ENCODE assay signal across 1 cellular context in the genomic region with DNA sequence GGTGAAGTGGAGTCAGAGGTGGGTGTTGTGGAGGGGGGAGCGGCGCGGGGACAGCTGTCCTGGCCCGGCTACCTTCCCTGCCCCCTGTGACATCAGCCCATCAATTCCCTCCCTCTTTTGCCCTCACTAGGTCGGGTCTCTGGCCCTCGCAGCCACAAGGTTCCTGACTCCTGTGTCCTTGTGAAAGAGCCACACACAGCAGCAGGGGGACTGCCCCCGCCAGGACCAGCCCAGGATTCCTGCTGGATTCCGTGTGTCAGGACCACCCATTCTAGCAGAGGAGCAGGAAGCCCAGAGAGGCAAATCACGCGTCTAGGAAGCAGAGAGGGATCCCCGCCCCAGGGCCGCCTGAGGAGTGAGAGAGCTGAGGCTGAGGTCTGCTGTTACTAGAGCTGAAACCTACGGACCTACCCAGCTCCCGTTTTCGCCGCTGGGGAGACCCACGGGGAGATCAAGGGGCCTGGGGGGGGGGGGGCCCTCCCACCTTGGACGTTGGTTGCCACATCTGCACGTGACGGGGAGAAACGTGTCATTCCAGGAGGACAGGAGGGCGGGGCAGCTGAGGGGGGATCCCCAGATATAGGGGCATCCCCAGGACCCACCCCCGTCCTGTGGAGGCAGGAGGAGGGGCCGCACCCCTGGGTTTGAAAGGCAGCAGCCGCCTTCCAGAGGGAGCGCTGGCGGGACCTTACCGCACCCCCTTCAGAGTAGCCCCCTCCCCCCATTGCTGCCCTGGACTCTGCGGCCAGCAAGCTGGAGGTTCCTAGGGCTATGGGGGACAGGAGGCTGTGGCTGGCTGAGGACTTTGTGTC.
TF ChIP-seq lines count a peak whose summit lies in the region.

No MANE protein-coding gene starts in this region.

TF ChIP-seq in HepG2, 621 proteins besides CTCF, POLR2A, EP300 and RAD21 (continued from another document and continues in another):
- TF ChIP-seq, protein P1, sequence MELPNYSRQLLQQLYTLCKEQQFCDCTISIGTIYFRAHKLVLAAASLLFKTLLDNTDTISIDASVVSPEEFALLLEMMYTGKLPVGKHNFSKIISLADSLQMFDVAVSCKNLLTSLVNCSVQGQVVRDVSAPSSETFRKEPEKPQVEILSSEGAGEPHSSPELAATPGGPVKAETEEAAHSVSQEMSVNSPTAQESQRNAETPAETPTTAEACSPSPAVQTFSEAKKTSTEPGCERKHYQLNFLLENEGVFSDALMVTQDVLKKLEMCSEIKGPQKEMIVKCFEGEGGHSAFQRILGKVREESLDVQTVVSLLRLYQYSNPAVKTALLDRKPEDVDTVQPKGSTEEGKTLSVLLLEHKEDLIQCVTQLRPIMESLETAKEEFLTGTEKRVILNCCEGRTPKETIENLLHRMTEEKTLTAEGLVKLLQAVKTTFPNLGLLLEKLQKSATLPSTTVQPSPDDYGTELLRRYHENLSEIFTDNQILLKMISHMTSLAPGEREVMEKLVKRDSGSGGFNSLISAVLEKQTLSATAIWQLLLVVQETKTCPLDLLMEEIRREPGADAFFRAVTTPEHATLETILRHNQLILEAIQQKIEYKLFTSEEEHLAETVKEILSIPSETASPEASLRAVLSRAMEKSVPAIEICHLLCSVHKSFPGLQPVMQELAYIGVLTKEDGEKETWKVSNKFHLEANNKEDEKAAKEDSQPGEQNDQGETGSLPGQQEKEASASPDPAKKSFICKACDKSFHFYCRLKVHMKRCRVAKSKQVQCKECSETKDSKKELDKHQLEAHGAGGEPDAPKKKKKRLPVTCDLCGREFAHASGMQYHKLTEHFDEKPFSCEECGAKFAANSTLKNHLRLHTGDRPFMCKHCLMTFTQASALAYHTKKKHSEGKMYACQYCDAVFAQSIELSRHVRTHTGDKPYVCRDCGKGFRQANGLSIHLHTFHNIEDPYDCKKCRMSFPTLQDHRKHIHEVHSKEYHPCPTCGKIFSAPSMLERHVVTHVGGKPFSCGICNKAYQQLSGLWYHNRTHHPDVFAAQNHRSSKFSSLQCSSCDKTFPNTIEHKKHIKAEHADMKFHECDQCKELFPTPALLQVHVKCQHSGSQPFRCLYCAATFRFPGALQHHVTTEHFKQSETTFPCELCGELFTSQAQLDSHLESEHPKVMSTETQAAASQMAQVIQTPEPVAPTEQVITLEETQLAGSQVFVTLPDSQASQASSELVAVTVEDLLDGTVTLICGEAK (IDR thresholded peaks at IDR 0.05), result no peak
- TF ChIP-seq, protein P1 (CRISPR knock-in tag; IDR thresholded peaks at IDR 0.05), result 0 out of 2 replicates have a peak, but pooled peaks have one; percentile 30
- TF ChIP-seq ZNF614 (CRISPR knock-in tag; IDR thresholded peaks at IDR 0.05; ENCODE audit: borderline replicate concordance) (no peak), ZNF761 (CRISPR knock-in tag; conservative IDR thresholded peaks at IDR 0.05) (0 out of 2 replicates have a peak, but pooled peaks have one; percentile 22), ZEB1 (IDR thresholded peaks at IDR 0.05; ENCODE audit: insufficient replicate concordance, low read depth) (no peak), ZZZ3 (CRISPR knock-in tag; IDR thresholded peaks at IDR 0.05; ENCODE audit: borderline replicate concordance) (no peak), ARNT2 (CRISPR knock-in tag; IDR thresholded peaks at IDR 0.05; ENCODE audit: low read depth) (0 out of 2 replicates have a peak, but pooled peaks have one; percentile 11), ZBTB38 (CRISPR knock-in tag; IDR thresholded peaks at IDR 0.05) (no peak), XRCC5 (optimal IDR thresholded peaks at IDR 0.05; ENCODE audit: low read length) (no peak), ZSCAN31 (CRISPR knock-in tag; IDR thresholded peaks at IDR 0.05; ENCODE audit: low read depth) (no peak), KAT7 (CRISPR knock-in tag; IDR thresholded peaks at IDR 0.05; ENCODE audit: borderline replicate concordance) (no peak), ZC3H4 (CRISPR knock-in tag; IDR thresholded peaks at IDR 0.05; ENCODE audit: borderline replicate concordance) (no peak), ESRRA (CRISPR knock-in tag; IDR thresholded peaks at IDR 0.05; ENCODE audit: low read depth) (0 out of 2 replicates have a peak, but pooled peaks have one; percentile 26), ZNF207 (IDR thresholded peaks at IDR 0.05; ENCODE audit: borderline replicate concordance) (no peak), EZH2 (conservative IDR thresholded peaks at IDR 0.05; ENCODE audit: low read depth, low read length) (no peak), ARNTL (CRISPR knock-in tag; IDR thresholded peaks at IDR 0.05) (no peak), ZNF501 (CRISPR knock-in tag; IDR thresholded peaks at IDR 0.05) (no peak), ZNF563 (CRISPR knock-in tag; IDR thresholded peaks at IDR 0.05) (0 out of 2 replicates have a peak, but pooled peaks have one; percentile 14), TBX2 (CRISPR knock-in tag; IDR thresholded peaks at IDR 0.05; ENCODE audit: borderline replicate concordance) (no peak; the same call in 1 of the 2 replicates), FOSL2 (CRISPR knock-in tag; IDR thresholded peaks at IDR 0.05) (0 out of 2 replicates have a peak, but pooled peaks have one; percentile 23), NR2C2 (CRISPR knock-in tag; IDR thresholded peaks at IDR 0.05; ENCODE audit: borderline replicate concordance) (no peak), SMAD1 (CRISPR knock-in tag; IDR thresholded peaks at IDR 0.05; ENCODE audit: borderline replicate concordance, low read depth) (no peak), ERF (CRISPR knock-in tag; IDR thresholded peaks at IDR 0.05) (0 out of 2 replicates have a peak, but pooled peaks have one; percentile 12), ZNF570 (CRISPR knock-in tag; IDR thresholded peaks at IDR 0.05; ENCODE audit: borderline replicate concordance) (no peak), GATAD2A (CRISPR knock-in tag; IDR thresholded peaks at IDR 0.05) (peak; percentile 20; the same call in 1 of the 2 replicates), ELF1 (CRISPR knock-in tag; IDR thresholded peaks at IDR 0.05) (no peak; the same call in 1 of the 2 replicates), PAWR (CRISPR knock-in tag; IDR thresholded peaks at IDR 0.05; ENCODE audit: borderline replicate concordance) (peak; percentile 47; the same call in 1 of the 2 replicates), TAF15 (IDR thresholded peaks at IDR 0.05; ENCODE audit: low read depth, low read length, poor library complexity, severe bottlenecking) (no peak), CENPX (CRISPR knock-in tag; IDR thresholded peaks at IDR 0.05) (no peak), MBD4 (IDR thresholded peaks at IDR 0.05; ENCODE audit: borderline replicate concordance, low read length) (no peak), DPF2 (CRISPR knock-in tag; IDR thresholded peaks at IDR 0.05; ENCODE audit: borderline replicate concordance, low read depth) (no peak), ZNF549 (CRISPR knock-in tag; IDR thresholded peaks at IDR 0.05) (no peak), MTF1 (CRISPR knock-in tag; IDR thresholded peaks at IDR 0.05) (no peak)
- TF ChIP-seq, protein P2, sequence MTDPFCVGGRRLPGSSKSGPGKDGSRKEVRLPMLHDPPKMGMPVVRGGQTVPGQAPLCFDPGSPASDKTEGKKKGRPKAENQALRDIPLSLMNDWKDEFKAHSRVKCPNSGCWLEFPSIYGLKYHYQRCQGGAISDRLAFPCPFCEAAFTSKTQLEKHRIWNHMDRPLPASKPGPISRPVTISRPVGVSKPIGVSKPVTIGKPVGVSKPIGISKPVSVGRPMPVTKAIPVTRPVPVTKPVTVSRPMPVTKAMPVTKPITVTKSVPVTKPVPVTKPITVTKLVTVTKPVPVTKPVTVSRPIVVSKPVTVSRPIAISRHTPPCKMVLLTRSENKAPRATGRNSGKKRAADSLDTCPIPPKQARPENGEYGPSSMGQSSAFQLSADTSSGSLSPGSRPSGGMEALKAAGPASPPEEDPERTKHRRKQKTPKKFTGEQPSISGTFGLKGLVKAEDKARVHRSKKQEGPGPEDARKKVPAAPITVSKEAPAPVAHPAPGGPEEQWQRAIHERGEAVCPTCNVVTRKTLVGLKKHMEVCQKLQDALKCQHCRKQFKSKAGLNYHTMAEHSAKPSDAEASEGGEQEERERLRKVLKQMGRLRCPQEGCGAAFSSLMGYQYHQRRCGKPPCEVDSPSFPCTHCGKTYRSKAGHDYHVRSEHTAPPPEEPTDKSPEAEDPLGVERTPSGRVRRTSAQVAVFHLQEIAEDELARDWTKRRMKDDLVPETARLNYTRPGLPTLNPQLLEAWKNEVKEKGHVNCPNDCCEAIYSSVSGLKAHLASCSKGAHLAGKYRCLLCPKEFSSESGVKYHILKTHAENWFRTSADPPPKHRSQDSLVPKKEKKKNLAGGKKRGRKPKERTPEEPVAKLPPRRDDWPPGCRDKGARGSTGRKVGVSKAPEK (CRISPR knock-in tag; IDR thresholded peaks at IDR 0.05; ENCODE audit: borderline replicate concordance), result 0 out of 2 replicates have a peak, but pooled peaks have one; percentile 53
- TF ChIP-seq, protein P3, sequence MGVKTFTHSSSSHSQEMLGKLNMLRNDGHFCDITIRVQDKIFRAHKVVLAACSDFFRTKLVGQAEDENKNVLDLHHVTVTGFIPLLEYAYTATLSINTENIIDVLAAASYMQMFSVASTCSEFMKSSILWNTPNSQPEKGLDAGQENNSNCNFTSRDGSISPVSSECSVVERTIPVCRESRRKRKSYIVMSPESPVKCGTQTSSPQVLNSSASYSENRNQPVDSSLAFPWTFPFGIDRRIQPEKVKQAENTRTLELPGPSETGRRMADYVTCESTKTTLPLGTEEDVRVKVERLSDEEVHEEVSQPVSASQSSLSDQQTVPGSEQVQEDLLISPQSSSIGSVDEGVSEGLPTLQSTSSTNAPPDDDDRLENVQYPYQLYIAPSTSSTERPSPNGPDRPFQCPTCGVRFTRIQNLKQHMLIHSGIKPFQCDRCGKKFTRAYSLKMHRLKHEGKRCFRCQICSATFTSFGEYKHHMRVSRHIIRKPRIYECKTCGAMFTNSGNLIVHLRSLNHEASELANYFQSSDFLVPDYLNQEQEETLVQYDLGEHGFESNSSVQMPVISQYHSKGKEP (CRISPR knock-in tag; IDR thresholded peaks at IDR 0.05), result no peak
- TF ChIP-seq, protein P4, sequence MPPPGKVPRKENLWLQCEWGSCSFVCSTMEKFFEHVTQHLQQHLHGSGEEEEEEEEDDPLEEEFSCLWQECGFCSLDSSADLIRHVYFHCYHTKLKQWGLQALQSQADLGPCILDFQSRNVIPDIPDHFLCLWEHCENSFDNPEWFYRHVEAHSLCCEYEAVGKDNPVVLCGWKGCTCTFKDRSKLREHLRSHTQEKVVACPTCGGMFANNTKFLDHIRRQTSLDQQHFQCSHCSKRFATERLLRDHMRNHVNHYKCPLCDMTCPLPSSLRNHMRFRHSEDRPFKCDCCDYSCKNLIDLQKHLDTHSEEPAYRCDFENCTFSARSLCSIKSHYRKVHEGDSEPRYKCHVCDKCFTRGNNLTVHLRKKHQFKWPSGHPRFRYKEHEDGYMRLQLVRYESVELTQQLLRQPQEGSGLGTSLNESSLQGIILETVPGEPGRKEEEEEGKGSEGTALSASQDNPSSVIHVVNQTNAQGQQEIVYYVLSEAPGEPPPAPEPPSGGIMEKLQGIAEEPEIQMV (CRISPR knock-in tag; IDR thresholded peaks at IDR 0.05; ENCODE audit: low read depth), result no peak
- TF ChIP-seq, protein P5, sequence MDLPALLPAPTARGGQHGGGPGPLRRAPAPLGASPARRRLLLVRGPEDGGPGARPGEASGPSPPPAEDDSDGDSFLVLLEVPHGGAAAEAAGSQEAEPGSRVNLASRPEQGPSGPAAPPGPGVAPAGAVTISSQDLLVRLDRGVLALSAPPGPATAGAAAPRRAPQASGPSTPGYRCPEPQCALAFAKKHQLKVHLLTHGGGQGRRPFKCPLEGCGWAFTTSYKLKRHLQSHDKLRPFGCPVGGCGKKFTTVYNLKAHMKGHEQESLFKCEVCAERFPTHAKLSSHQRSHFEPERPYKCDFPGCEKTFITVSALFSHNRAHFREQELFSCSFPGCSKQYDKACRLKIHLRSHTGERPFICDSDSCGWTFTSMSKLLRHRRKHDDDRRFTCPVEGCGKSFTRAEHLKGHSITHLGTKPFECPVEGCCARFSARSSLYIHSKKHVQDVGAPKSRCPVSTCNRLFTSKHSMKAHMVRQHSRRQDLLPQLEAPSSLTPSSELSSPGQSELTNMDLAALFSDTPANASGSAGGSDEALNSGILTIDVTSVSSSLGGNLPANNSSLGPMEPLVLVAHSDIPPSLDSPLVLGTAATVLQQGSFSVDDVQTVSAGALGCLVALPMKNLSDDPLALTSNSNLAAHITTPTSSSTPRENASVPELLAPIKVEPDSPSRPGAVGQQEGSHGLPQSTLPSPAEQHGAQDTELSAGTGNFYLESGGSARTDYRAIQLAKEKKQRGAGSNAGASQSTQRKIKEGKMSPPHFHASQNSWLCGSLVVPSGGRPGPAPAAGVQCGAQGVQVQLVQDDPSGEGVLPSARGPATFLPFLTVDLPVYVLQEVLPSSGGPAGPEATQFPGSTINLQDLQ (CRISPR knock-in tag; IDR thresholded peaks at IDR 0.05), result 0 out of 2 replicates have a peak, but pooled peaks have one; percentile 36
